19 cellular contexts compared by ENCODE assay signal in genomic region chr15:28365502-28365901, GRCh38. TPM values are rescaled to one million over a fixed set of nuclear protein-coding genes. Genes with fewer than 3 reads are reported as not detected.
"Had no signal": no experiment of that assay in that cellular context is flagged by ENCODE, and none has a peak within 500 bp of the region (broad histone marks: within the 10 kb centered on the region; RNA-seq: fewer than 3 reads in every experiment).

No MANE protein-coding gene starts in this region.

RNA-seq across cellular contexts. Expression of gene GOLGA6L24, which starts 7.6 kb away (rescaled TPM):
- total RNA-seq: chondrocyte, colonic mucosa, dermis microvascular lymphatic vessel endothelial cell, endodermal cell, esophagus mucosa, esophagus squamous epithelium, gastrocnemius medialis, glomerular endothelial cell, heart right ventricle, kidney epithelial cell, left cardiac atrium, left lung, left ventricle myocardium superior, lower leg skin, lower lobe of right lung, lung microvascular endothelial cell, mononuclear cell, mucosa of gallbladder had no signal
- polyA plus RNA-seq: heart right ventricle, keratinocyte had no signal

RNA-seq across cellular contexts. Expression of gene GOLGA8F, which starts 13.0 kb away (rescaled TPM):
- total RNA-seq: chondrocyte, colonic mucosa, dermis microvascular lymphatic vessel endothelial cell, endodermal cell, esophagus mucosa, esophagus squamous epithelium, gastrocnemius medialis, glomerular endothelial cell, heart right ventricle, kidney epithelial cell, left cardiac atrium, left lung, left ventricle myocardium superior, lower leg skin, lower lobe of right lung, lung microvascular endothelial cell, mononuclear cell, mucosa of gallbladder had no signal
- polyA plus RNA-seq: heart right ventricle, keratinocyte had no signal
